Comparison of ENCODE assay signal across 10 cellular contexts in the genomic region with DNA sequence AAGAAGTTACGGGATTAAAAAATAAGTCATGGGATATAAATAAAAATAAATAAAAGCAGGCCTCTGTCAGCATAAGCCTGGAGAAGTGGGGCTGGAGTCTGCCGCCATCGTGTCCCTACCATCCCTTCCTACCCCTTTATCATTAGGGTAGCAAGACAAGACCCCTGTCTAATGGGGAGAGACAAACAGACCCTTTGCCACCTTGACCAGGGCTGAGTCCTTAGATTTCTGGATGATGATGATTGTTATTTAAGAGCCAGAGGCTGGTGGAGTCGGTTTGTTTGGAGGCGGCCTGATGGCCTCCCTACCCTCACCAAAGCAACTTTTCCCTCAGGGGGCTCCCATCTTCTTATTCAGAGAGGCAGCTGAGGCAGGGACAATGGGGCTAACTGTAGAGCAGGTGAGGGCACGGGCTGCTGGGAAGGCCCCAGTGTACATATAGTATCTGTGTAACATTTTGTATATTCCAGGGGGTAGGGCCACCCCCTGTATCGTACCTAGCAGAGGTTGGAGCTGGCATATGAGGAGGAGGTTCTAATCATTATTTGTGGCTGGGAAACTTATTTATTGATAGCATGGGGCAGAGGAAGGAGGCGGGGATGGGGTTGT. TPM values are rescaled to one million over a fixed set of nuclear protein-coding genes. Genes with fewer than 3 reads are reported as not detected.
"Had no signal": no experiment of that assay in that cellular context is flagged by ENCODE, and none has a peak within 500 bp of the region (broad histone marks: within the 10 kb centered on the region; RNA-seq: fewer than 3 reads in every experiment).

No MANE protein-coding gene starts in this region.

RNA-seq across cellular contexts. Expression of gene GOLGA6D, which starts 8.8 kb away (rescaled TPM):
- total RNA-seq: K562, LHCN-M2, MCF 10A, NCI-H460, OCI-LY7, PC-9, Right ventricle myocardium superior, RPMI7951, SJSA1 had no signal
- polyA plus RNA-seq: K562 had no signal

RNA-seq across cellular contexts. Expression of gene GOLGA6C, which starts 15.7 kb away (rescaled TPM):
- total RNA-seq: K562, LHCN-M2, MCF 10A, NCI-H460, PC-9, Right ventricle myocardium superior, RPMI7951, SJSA1 had no signal
- polyA plus RNA-seq: K562, SK-N-SH had no signal
